9 cellular contexts compared by ENCODE assay signal in genomic region chr5:147578228-147579024, GRCh38.
A peak's percentile ranks its signal among the peaks of the same experiment; 100 is the strongest.
DNase-seq lines count a peak whose midpoint lies in the region; FAIRE-seq and TF ChIP-seq lines count a peak whose summit lies in the region.
"Had no signal": no experiment of that assay in that cellular context is flagged by ENCODE, and none has a peak within 500 bp of the region (broad histone marks: within the 10 kb centered on the region; RNA-seq: fewer than 3 reads in every experiment).

No MANE protein-coding gene starts in this region.

- peak; percentile 91 for FAIRE-seq in kidney (lab: Jason Lieb, UNC)

- H3K27ac Mint-ChIP-seq in CD4-positive, alpha-beta memory T cell: no peak overlapping the region
- no peak overlapping the region for H3K27ac Mint-ChIP-seq in CD8-positive, alpha-beta memory T cell
- H3K27ac Mint-ChIP-seq: B cell had no signal

- intact Hi-C loops in kidney (cut with DNase I) (no loop called here), vagina (cut with DNase I) (loop anchor here (5.0 kb wide), 2 partner anchors 126 to 356 kb away; no protein-coding TSS in a partner anchor)
- intact Hi-C loops in CD4-positive, alpha-beta memory T cell (cut with micrococcal nuclease): no loop called here

- H3K9me3 Mint-ChIP-seq in CD4-positive, alpha-beta memory T cell: peaks cover 0 to 25% (median 14%) of the 10 kb centered on the region in 8 donors
- peaks cover 3 to 18% (median 13%) of the 10 kb centered on the region in 5 donors for H3K9me3 Mint-ChIP-seq in CD8-positive, alpha-beta memory T cell

- TF ChIP-seq CTCF in kidney (IDR thresholded peaks at IDR 0.05; ENCODE audit: borderline replicate concordance, extremely low read depth, insufficient read depth) (peak; percentile 52), vagina (IDR thresholded peaks at IDR 0.05) (peak in 1 of 3 experiments; percentile 50)

- H3K36me3 ChIP-seq in adipocyte (ENCODE audit: control insufficient read depth, insufficient read depth, low read length, severe bottlenecking): no peaks in the 10 kb centered on the region
- H3K36me3 ChIP-seq in kidney (ENCODE audit: control insufficient read depth in 1 of 2, insufficient read depth in 2 of 2, low read length in 2 of 2): no peaks in the 10 kb centered on the region
- H3K36me3 ChIP-seq in vagina: no peaks in the 10 kb centered on the region
- H3K36me3 ChIP-seq in CD4-positive, alpha-beta memory T cell (ENCODE audit: insufficient read depth, low read length): no peaks in the 10 kb centered on the region
- H3K36me3 ChIP-seq in CD8-positive, alpha-beta memory T cell (ENCODE audit: insufficient read depth, low read length): no peaks in the 10 kb centered on the region

- CTCF ChIA-PET in CD4-positive, alpha-beta memory T cell (lab: Charles Lee; ENCODE audit: partially characterized antibody): no interaction called here
- CTCF ChIA-PET in CD8-positive, alpha-beta memory T cell (lab: Charles Lee): no interaction called here

- H3K9me3 ChIP-seq in adipocyte (ENCODE audit: control insufficient read depth, low read length): peaks cover 9% of the 10 kb centered on the region
- H3K9me3 ChIP-seq in kidney (ENCODE audit: control insufficient read depth in 1 of 2, low read length in 2 of 2): peaks cover 0 to 11% of the 10 kb centered on the region in 2 donors
- no peaks in the 10 kb centered on the region for H3K9me3 ChIP-seq in vagina
- H3K9me3 ChIP-seq in CD4-positive, alpha-beta memory T cell (ENCODE audit: control insufficient read depth in 1 of 2, low read length in 2 of 2): no peaks in the 10 kb centered on the region
- no peaks in the 10 kb centered on the region for H3K9me3 ChIP-seq in CD8-positive, alpha-beta memory T cell (ENCODE audit: low read length)

- H3K27me3 ChIP-seq in adipocyte (replicated peaks; ENCODE audit: control insufficient read depth, insufficient read depth, low read length): no peaks in the 10 kb centered on the region
- no peaks in the 10 kb centered on the region for H3K27me3 ChIP-seq in vagina
- no peaks in the 10 kb centered on the region for H3K27me3 ChIP-seq in CD4-positive, alpha-beta memory T cell (ENCODE audit: insufficient read depth, low read length)
- no peaks in the 10 kb centered on the region for H3K27me3 ChIP-seq in CD8-positive, alpha-beta memory T cell (ENCODE audit: insufficient read depth, low read length, poor library complexity, severe bottlenecking)

- DNase-seq in DMS153 treated with DMSO at 0.1 percent for 48 hours (lab: John Stamatoyannopoulos, UW; ENCODE audit: unreplicated experiment) (peak; percentile 23), DMS153 (lab: John Stamatoyannopoulos, UW) (no peak), NCI-H1694 treated with DMSO at 0.1 percent for 48 hours (lab: John Stamatoyannopoulos, UW) (peak; percentile 30), adipocyte (ENCODE audit: low read depth) (peak; percentile 89), kidney (no peak), vagina (ENCODE audit: extremely low spot score in 2 of 2) (no peak)
- no peak for DNase-seq in CD4-positive, alpha-beta memory T cell
- DNase-seq in CD8-positive, alpha-beta memory T cell: no peak

- no peaks in the 10 kb centered on the region for H3K4me1 ChIP-seq in adipocyte (ENCODE audit: control insufficient read depth, insufficient read depth, low read length)
- H3K4me1 ChIP-seq in kidney (ENCODE audit: control insufficient read depth in 1 of 2, insufficient read depth in 1 of 2, low read depth in 1 of 2, low read length in 2 of 2): no peaks in the 10 kb centered on the region
- H3K4me1 ChIP-seq in vagina: no peaks in the 10 kb centered on the region
- no peaks in the 10 kb centered on the region for H3K4me1 ChIP-seq in CD4-positive, alpha-beta memory T cell (ENCODE audit: insufficient read depth, low read length)
- H3K4me1 ChIP-seq in CD8-positive, alpha-beta memory T cell (ENCODE audit: insufficient read depth, low read length): no peaks in the 10 kb centered on the region

- POLR2A ChIA-PET in CD4-positive, alpha-beta memory T cell (lab: Charles Lee; ENCODE audit: partially characterized antibody): no interaction called here
- POLR2A ChIA-PET in CD8-positive, alpha-beta memory T cell (lab: Charles Lee): no interaction called here

- no peaks in the 10 kb centered on the region for H3K36me3 Mint-ChIP-seq in CD4-positive, alpha-beta memory T cell
- peaks cover 0 to 4% (median 0%) of the 10 kb centered on the region in 3 donors for H3K36me3 Mint-ChIP-seq in CD8-positive, alpha-beta memory T cell

- H3K27ac ChIP-seq in kidney (ENCODE audit: low read depth in 2 of 2, low read length in 2 of 2) (no peak overlapping the region), vagina (peak overlapping the region; percentile 54)
- no peak overlapping the region for H3K27ac ChIP-seq in CD4-positive, alpha-beta memory T cell (ENCODE audit: low read depth, low read length)
- no peak overlapping the region for H3K27ac ChIP-seq in CD8-positive, alpha-beta memory T cell (ENCODE audit: low read depth, low read length)

- H3K9ac ChIP-seq in adipocyte (ENCODE audit: low read length) (no peak overlapping the region), kidney (ENCODE audit: low read length in 2 of 2) (no peak overlapping the region)

- no peak for TF ChIP-seq POLR2A in vagina (IDR thresholded peaks at IDR 0.05)

- H3K4me3 ChIP-seq in adipocyte (ENCODE audit: low read length) (no peak overlapping the region), kidney (ENCODE audit: low read length in 2 of 2) (no peak overlapping the region), vagina (peak overlapping the region in 1 of 2 donors; percentile 25)
- H3K4me3 ChIP-seq in CD4-positive, alpha-beta memory T cell (ENCODE audit: low read length in 2 of 2): no peak overlapping the region
- no peak overlapping the region for H3K4me3 ChIP-seq in CD8-positive, alpha-beta memory T cell (ENCODE audit: low read length)

- H3K27me3 Mint-ChIP-seq in CD4-positive, alpha-beta memory T cell: no peaks in the 10 kb centered on the region
- H3K27me3 Mint-ChIP-seq in CD8-positive, alpha-beta memory T cell: peaks cover 0 to 8% of the 10 kb centered on the region in 2 donors

- H3K4me1 Mint-ChIP-seq in CD4-positive, alpha-beta memory T cell: peaks cover 0 to 1% (median 0%) of the 10 kb centered on the region in 4 donors
- H3K4me1 Mint-ChIP-seq in CD8-positive, alpha-beta memory T cell: no peaks in the 10 kb centered on the region
- H3K4me1 Mint-ChIP-seq: B cell had no signal

- H3K4me3 Mint-ChIP-seq in CD4-positive, alpha-beta memory T cell: no peak overlapping the region
- H3K4me3 Mint-ChIP-seq in CD8-positive, alpha-beta memory T cell: no peak overlapping the region
- H3K4me3 Mint-ChIP-seq: B cell had no signal

Comparison
In these comparisons a context has a peak if more than half of its experiments do, and no peak if none do; other contexts are left out.
1. DNase-seq: peak in DMS153 treated with DMSO at 0.1 percent for 48 hours (single experiment), NCI-H1694 treated with DMSO at 0.1 percent for 48 hours (single experiment) and adipocyte (single experiment); none in DMS153 (single experiment), kidney (single experiment), vagina (0 of 2), CD4-positive, alpha-beta memory T cell (0 of 5) and CD8-positive, alpha-beta memory T cell (0 of 5).